1 cellular context compared by ENCODE assay signal in genomic region chr14:92686763-92687427, GRCh38.
TF ChIP-seq lines count a peak whose summit lies in the region.

No MANE protein-coding gene starts in this region.

TF ChIP-seq in H1, 55 proteins besides CTCF, POLR2A, EP300 and RAD21 (continued from another document):
- TF ChIP-seq RXRA (IDR thresholded peaks at IDR 0.05; ENCODE audit: insufficient read depth, low read depth, low read length) (no peak), MAX (IDR thresholded peaks at IDR 0.05) (peak; percentile 62), SIRT6 (IDR thresholded peaks at IDR 0.05; ENCODE audit: low read length) (no peak), CBX8 (IDR thresholded peaks at IDR 0.05; ENCODE audit: borderline replicate concordance, low read depth, low read length) (no peak), SP1 (IDR thresholded peaks at IDR 0.05; ENCODE audit: low read depth, low read length) (no peak), PHF8 (conservative IDR thresholded peaks at IDR 0.05; ENCODE audit: low read depth, low read length) (0 out of 2 replicates have a peak, but pooled peaks have one; percentile 11), CEBPB (IDR thresholded peaks at IDR 0.05; ENCODE audit: low read depth, low read length) (no peak), JUN (IDR thresholded peaks at IDR 0.05; ENCODE audit: low read depth, low read length) (no peak), YY1 (IDR thresholded peaks at IDR 0.05; ENCODE audit: low read depth, low read length) (peak; percentile 66; the same call in 1 of the 2 replicates), SAP30 (IDR thresholded peaks at IDR 0.05; ENCODE audit: insufficient read depth, insufficient replicate concordance, low read length) (no peak), SIN3A (conservative IDR thresholded peaks at IDR 0.05 in 1 of 2, IDR thresholded peaks at IDR 0.05 in 1 of 2; ENCODE audit: low read depth in 1 of 2, low read length in 2 of 2) (peak in 1 of 2 experiments; percentile 49; a peak in 1 of 4 replicates), ASH2L (IDR thresholded peaks at IDR 0.05; ENCODE audit: low read length) (no peak), CREB1 (IDR thresholded peaks at IDR 0.05) (no peak), EGR1 (IDR thresholded peaks at IDR 0.05; ENCODE audit: borderline replicate concordance, low read depth, low read length) (no peak), CTBP2 (IDR thresholded peaks at IDR 0.05; ENCODE audit: borderline replicate concordance, insufficient read depth, insufficient read length, low read length) (no peak), TCF12 (IDR thresholded peaks at IDR 0.05; ENCODE audit: low read depth, low read length) (no peak), HDAC2 (IDR thresholded peaks at IDR 0.05; ENCODE audit: borderline replicate concordance in 1 of 2, low read depth in 2 of 2, low read length in 2 of 2) (0 out of 4 replicates have a peak, but pooled peaks of 1 of the 2 experiments have one; percentile 56), SIX5 (IDR thresholded peaks at IDR 0.05; ENCODE audit: low read depth, low read length) (no peak), TBP (IDR thresholded peaks at IDR 0.05; ENCODE audit: low read depth, low read length) (peak; percentile 70), GABPA (IDR thresholded peaks at IDR 0.05; ENCODE audit: borderline replicate concordance, insufficient read depth, low read length) (0 out of 2 replicates have a peak, but pooled peaks have one; percentile 52), GTF2F1 (IDR thresholded peaks at IDR 0.05; ENCODE audit: borderline replicate concordance, low read depth, low read length) (no peak), NANOG (IDR thresholded peaks at IDR 0.05; ENCODE audit: insufficient read depth, low read depth, low read length, poor library complexity, severe bottlenecking) (no peak), BACH1 (IDR thresholded peaks at IDR 0.05; ENCODE audit: low read length) (no peak), TEAD4 (IDR thresholded peaks at IDR 0.05; ENCODE audit: low read depth, low read length) (peak; percentile 40; the same call in 1 of the 2 replicates)
- TF ChIP-seq, protein P1, sequence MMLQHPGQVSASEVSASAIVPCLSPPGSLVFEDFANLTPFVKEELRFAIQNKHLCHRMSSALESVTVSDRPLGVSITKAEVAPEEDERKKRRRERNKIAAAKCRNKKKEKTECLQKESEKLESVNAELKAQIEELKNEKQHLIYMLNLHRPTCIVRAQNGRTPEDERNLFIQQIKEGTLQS (IDR thresholded peaks at IDR 0.05; ENCODE audit: insufficient read depth, low read depth, low read length): no peak
- TF ChIP-seq, protein P2, sequence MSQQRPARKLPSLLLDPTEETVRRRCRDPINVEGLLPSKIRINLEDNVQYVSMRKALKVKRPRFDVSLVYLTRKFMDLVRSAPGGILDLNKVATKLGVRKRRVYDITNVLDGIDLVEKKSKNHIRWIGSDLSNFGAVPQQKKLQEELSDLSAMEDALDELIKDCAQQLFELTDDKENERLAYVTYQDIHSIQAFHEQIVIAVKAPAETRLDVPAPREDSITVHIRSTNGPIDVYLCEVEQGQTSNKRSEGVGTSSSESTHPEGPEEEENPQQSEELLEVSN (IDR thresholded peaks at IDR 0.05): peak; percentile 85
